ENCODE assay signal across 16 cellular contexts in genomic region chr1:93740601-93741031, GRCh38. TPM values are rescaled to one million over a fixed set of nuclear protein-coding genes. Genes with fewer than 3 reads are reported as not detected.
DNase-seq lines count a peak whose midpoint lies in the region; ATAC-seq, FAIRE-seq and TF ChIP-seq lines count a peak whose summit lies in the region.
"Had no signal": no experiment of that assay in that cellular context is flagged by ENCODE, and none has a peak within 500 bp of the region (broad histone marks: within the 10 kb centered on the region; RNA-seq: fewer than 3 reads in every experiment).

No MANE protein-coding gene starts in this region.

- peak overlapping the region; percentile 54 for H3K27ac ChIP-seq in BLaER1
- peak overlapping the region; percentile 76 for H3K27ac ChIP-seq in SJCRH30
- H3K27ac ChIP-seq: cardiac muscle cell had no signal

- H3K27ac Mint-ChIP-seq in neural crest cell (ENCODE audit: unreplicated experiment), result peak overlapping the region; percentile 98
- H3K27ac Mint-ChIP-seq: activated naive CD8-positive, alpha-beta T cell; type B pancreatic cell had no signal

- H3K9me3 ChIP-seq in BLaER1 (no peaks in the 10 kb centered on the region), SJCRH30 (replicated peaks) (no peaks in the 10 kb centered on the region)

- H3K36me3 Mint-ChIP-seq in neural crest cell (ENCODE audit: low read depth), result no peaks in the 10 kb centered on the region
- H3K36me3 Mint-ChIP-seq: type B pancreatic cell had no signal

- peak overlapping the region; percentile 23; the same call in 1 of the 2 replicates for H3K9ac ChIP-seq in BLaER1

- H3K27me3 Mint-ChIP-seq in neural crest cell (ENCODE audit: low read depth), result no peaks in the 10 kb centered on the region
- H3K27me3 Mint-ChIP-seq: activated naive CD8-positive, alpha-beta T cell; type B pancreatic cell had no signal

- H3K9me3 Mint-ChIP-seq in neural crest cell, result no peaks in the 10 kb centered on the region

- peak overlapping the region; percentile 17 for H3K4me3 Mint-ChIP-seq in neural crest cell
- H3K4me3 Mint-ChIP-seq: activated naive CD8-positive, alpha-beta T cell; type B pancreatic cell had no signal

- peak; percentile 90 to 95 for DNase-seq in SJCRH30
- peak; percentile 40 to 79 for DNase-seq in foreskin fibroblast
- no peak for DNase-seq in neural crest cell (ENCODE audit: low read depth, low spot score)
- no peak for DNase-seq in GM19239 (ENCODE audit: insufficient read length, low spot score)
- no peak for DNase-seq in RKO (ENCODE audit: low spot score)
- DNase-seq: activated CD4-positive, CD25-positive, alpha-beta regulatory T cell treated with anti-CD3 and anti-CD28 coated beads, Interleukin-2, amount 50 U/mL, for 72 hours; kidney glomerular epithelial cell; stimulated activated CD4-positive, alpha-beta T cell treated with anti-CD3 and anti-CD28 coated beads, Interleukin-4, amount 100 ng/mL, for 1 hour; T-helper 2 cell had no signal

- no peaks in the 10 kb centered on the region for H3K27me3 ChIP-seq in BLaER1
- H3K27me3 ChIP-seq in SJCRH30, result no peaks in the 10 kb centered on the region

- no peak overlapping the region for H3K4me3 ChIP-seq in BLaER1
- H3K4me3 ChIP-seq in SJCRH30, result peak overlapping the region; percentile 4; the same call in 1 of the 2 replicates
- no peak overlapping the region for H3K4me3 ChIP-seq in foreskin fibroblast (ENCODE audit: low read depth in 1 of 2, low read length in 2 of 2)
- H3K4me3 ChIP-seq: cardiac muscle cell had no signal

- FAIRE-seq in GM19239 (lab: Jason Lieb, UNC), result no peak
- FAIRE-seq: endometrium had no signal

- no peak for TF ChIP-seq CTCF in foreskin fibroblast (IDR thresholded peaks at IDR 0.05; ENCODE audit: low read depth, low read length)
- TF ChIP-seq CTCF in neural crest cell (conservative IDR thresholded peaks at IDR 0.05), result no peak

- H4K20me1 ChIP-seq in BLaER1, result no peaks in the 10 kb centered on the region

- peaks cover 33% of the 10 kb centered on the region for H3K4me1 Mint-ChIP-seq in neural crest cell

- H3K4me1 ChIP-seq in BLaER1 (peaks cover 57% of the 10 kb centered on the region), SJCRH30 (peaks cover 48% of the 10 kb centered on the region)

- peak overlapping the region; percentile 69 for H3K4me2 ChIP-seq in BLaER1

- ATAC-seq in GM21529 (IDR thresholded peaks at IDR 0.05; ENCODE audit: unreplicated experiment), result no peak
- ATAC-seq in GM18861 (IDR thresholded peaks at IDR 0.05; ENCODE audit: unreplicated experiment), result no peak

- H3K36me3 ChIP-seq in BLaER1, result no peaks in the 10 kb centered on the region
- H3K36me3 ChIP-seq in SJCRH30, result no peaks in the 10 kb centered on the region
- H3K36me3 ChIP-seq: cardiac muscle cell had no signal

RNA-seq across cellular contexts. Expression of gene BCAR3, which starts 59.0 kb away (rescaled TPM):
- total RNA-seq in SJCRH30 (2014; rRNA removed; shearing (Covaris generic)), result 30.0 and 30.8 TPM in 2 replicates
- total RNA-seq in neural crest cell, result 38.5 and 41.6 TPM in 2 replicates

Comparison
In these comparisons a context has a peak if more than half of its experiments do, and no peak if none do; other contexts are left out.
1. DNase-seq: peak in SJCRH30 (2 of 2) and foreskin fibroblast (2 of 2); none in neural crest cell (single experiment), GM19239 (single experiment) and RKO (single experiment).